24 cellular contexts compared by ENCODE assay signal in the genomic region with DNA sequence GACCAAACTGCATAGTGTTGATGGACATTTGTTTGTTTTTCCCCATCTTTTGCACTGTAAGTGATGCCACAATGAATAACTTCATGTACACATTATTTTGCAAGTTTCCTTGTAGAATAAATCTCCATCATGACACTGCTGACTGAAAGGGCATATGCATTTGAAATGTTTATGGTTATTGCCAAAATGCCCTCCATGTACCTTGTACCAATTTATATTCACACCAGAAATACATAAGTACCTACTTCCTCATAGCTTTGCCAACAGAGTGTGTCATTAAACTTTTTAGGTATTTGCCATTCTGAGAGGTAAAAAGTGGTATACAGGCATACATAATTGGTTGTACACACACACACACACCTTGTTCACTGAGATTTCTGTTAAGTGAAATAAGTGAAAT.
"Had no signal": no experiment of that assay in that cellular context is flagged by ENCODE, and none has a peak within 500 bp of the region (broad histone marks: within the 10 kb centered on the region; RNA-seq: fewer than 3 reads in every experiment).

No MANE protein-coding gene starts in this region.

- H3K9me3 ChIP-seq: esophagus squamous epithelium, gastrocnemius medialis, heart right ventricle, left lung, lower lobe of right lung had no signal

- H3K36me3 ChIP-seq: esophagus squamous epithelium, gastrocnemius medialis, heart right ventricle, left lung, lower lobe of right lung had no signal

- ATAC-seq: effector memory CD8-positive, alpha-beta T cell; esophagus mucosa; gastrocnemius medialis; heart right ventricle; left lung; left ventricle myocardium superior; lower lobe of right lung had no signal

- H3K4me1 ChIP-seq: esophagus squamous epithelium, gastrocnemius medialis, left lung, lower lobe of right lung had no signal

- DNase-seq: cortex of kidney; effector CD8-positive, alpha-beta T cell; effector memory CD8-positive, alpha-beta T cell; endodermal cell; erythroblast; esophagus squamous epithelium; foreskin fibroblast; foreskin melanocyte; gastrocnemius medialis; glutamatergic neuron; head of caudate nucleus; heart right ventricle; hippocampal formation; islet precursor cell; kidney; kidney glomerular epithelial cell; left lung; left ventricle myocardium superior; lower lobe of right lung; mesenchymal stem cell had no signal

- FAIRE-seq: colon, endometrium, kidney had no signal

- H3K4me3 ChIP-seq: esophagus squamous epithelium, gastrocnemius medialis, heart right ventricle, left lung, lower lobe of right lung had no signal

- H3K27me3 ChIP-seq: esophagus squamous epithelium, gastrocnemius medialis, heart right ventricle, left lung had no signal

- H3K27ac ChIP-seq: epithelial cell of prostate, esophagus squamous epithelium, gastrocnemius medialis, heart right ventricle, left lung, lower lobe of right lung had no signal
